ENCODE assay signal across 1 cellular context in the genomic region with DNA sequence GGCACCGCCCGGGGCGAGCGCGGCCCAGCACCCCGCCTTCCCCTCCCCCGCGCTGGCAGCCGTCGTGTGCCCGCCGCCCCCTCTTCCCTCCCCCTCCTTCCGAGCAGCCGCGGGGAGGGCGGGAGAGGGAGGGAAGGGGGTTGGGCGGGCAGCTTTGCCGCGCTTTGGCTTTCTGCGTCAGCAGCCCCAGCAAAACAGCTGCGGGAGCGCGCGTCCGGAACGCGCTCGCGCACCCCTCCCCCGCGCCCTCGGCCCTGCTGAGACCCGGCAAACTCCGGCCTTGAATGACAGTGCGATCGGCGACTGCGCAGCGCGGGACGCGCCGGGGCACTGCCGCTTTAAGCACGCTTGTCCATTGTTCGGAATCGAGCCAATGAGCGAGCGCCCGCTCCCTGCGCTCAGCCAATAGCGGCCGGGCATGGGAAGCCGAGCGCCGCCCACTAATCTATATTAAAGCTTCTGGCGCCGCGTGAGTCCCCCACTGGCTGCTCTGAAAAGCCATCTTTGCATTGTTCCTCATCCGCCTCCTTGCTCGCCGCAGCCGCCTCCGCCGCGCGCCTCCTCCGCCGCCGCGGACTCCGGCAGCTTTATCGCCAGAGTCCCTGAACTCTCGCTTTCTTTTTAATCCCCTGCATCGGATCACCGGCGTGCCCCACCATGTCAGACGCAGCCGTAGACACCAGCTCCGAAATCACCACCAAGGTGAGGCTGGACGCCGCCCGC.
TF ChIP-seq lines count a peak whose summit lies in the region.

A gene with protein sequence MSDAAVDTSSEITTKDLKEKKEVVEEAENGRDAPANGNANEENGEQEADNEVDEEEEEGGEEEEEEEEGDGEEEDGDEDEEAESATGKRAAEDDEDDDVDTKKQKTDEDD (plus strand): TSS at position 476 of the 723 bp plus-strand sequence. CDS start 182 bp downstream, at position 658.

TF ChIP-seq in SK-N-SH, 30 proteins besides CTCF, POLR2A, EP300 and RAD21 (continued from another document):
- TF ChIP-seq, protein P1, sequence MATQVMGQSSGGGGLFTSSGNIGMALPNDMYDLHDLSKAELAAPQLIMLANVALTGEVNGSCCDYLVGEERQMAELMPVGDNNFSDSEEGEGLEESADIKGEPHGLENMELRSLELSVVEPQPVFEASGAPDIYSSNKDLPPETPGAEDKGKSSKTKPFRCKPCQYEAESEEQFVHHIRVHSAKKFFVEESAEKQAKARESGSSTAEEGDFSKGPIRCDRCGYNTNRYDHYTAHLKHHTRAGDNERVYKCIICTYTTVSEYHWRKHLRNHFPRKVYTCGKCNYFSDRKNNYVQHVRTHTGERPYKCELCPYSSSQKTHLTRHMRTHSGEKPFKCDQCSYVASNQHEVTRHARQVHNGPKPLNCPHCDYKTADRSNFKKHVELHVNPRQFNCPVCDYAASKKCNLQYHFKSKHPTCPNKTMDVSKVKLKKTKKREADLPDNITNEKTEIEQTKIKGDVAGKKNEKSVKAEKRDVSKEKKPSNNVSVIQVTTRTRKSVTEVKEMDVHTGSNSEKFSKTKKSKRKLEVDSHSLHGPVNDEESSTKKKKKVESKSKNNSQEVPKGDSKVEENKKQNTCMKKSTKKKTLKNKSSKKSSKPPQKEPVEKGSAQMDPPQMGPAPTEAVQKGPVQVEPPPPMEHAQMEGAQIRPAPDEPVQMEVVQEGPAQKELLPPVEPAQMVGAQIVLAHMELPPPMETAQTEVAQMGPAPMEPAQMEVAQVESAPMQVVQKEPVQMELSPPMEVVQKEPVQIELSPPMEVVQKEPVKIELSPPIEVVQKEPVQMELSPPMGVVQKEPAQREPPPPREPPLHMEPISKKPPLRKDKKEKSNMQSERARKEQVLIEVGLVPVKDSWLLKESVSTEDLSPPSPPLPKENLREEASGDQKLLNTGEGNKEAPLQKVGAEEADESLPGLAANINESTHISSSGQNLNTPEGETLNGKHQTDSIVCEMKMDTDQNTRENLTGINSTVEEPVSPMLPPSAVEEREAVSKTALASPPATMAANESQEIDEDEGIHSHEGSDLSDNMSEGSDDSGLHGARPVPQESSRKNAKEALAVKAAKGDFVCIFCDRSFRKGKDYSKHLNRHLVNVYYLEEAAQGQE (IDR thresholded peaks at IDR 0.05; ENCODE audit: low read depth, low read length): peak; percentile 32; the same call in 1 of the 2 replicates
- TF ChIP-seq, protein P2, sequence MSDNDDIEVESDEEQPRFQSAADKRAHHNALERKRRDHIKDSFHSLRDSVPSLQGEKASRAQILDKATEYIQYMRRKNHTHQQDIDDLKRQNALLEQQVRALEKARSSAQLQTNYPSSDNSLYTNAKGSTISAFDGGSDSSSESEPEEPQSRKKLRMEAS (IDR thresholded peaks at IDR 0.05; ENCODE audit: low read depth): no peak; the same call in 1 of the 2 replicates
- peak; percentile 87 for TF ChIP-seq NRF1 (IDR thresholded peaks at IDR 0.05; ENCODE audit: low read depth, low read length)
